In the genomic region with DNA sequence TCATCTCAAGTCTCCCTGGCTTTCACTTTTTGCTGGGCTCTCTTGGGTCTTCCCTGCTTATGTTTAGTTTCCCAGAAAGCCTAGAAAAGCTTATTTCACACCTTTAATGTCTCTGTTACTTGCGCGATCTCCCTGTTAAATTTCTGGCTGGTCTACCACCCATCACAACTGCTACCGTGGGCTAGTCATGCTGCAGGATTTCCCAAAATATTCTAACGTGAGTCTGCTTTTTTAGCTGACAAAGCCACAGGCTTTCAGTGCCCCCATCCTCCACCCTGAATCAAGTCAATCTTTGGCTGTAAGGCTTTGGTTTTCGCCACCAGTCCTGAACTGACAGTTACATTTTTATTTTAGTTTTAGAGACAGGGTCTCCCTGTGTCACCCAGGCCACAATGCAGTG, we compare ENCODE assay signal across 25 cellular contexts.
DNase-seq lines count a peak whose midpoint lies in the region; ATAC-seq and TF ChIP-seq lines count a peak whose summit lies in the region.
"Had no signal": no experiment of that assay in that cellular context is flagged by ENCODE, and none has a peak within 500 bp of the region (broad histone marks: within the 10 kb centered on the region; RNA-seq: fewer than 3 reads in every experiment).

No MANE protein-coding gene starts in this region.

- H3K9me3 Mint-ChIP-seq in stimulated activated naive CD8-positive, alpha-beta T cell treated with anti-CD3 and anti-CD28 coated beads, Interleukin-15, Interleukin-2, amounts not matched to agents 100 ng/mL and 50 ng/mL, for 24 hours = peaks cover 5% of the 10 kb centered on the region
- H3K9me3 Mint-ChIP-seq in activated CD8-positive, alpha-beta T cell treated with anti-CD3 and anti-CD28 coated beads for 36 hours = peaks cover 8% of the 10 kb centered on the region

- H3K27me3 Mint-ChIP-seq in stimulated activated naive CD8-positive, alpha-beta T cell treated with anti-CD3 and anti-CD28 coated beads, Interleukin-15, Interleukin-2, amounts not matched to agents 100 ng/mL and 50 ng/mL, for 24 hours = no peaks in the 10 kb centered on the region
- H3K27me3 Mint-ChIP-seq in activated CD8-positive, alpha-beta T cell treated with anti-CD3 and anti-CD28 coated beads for 36 hours = no peaks in the 10 kb centered on the region
- H3K27me3 Mint-ChIP-seq: CD4-positive, alpha-beta memory T cell had no signal

- H3K36me3 Mint-ChIP-seq in stimulated activated naive CD8-positive, alpha-beta T cell treated with anti-CD3 and anti-CD28 coated beads, Interleukin-15, Interleukin-2, amounts not matched to agents 100 ng/mL and 50 ng/mL, for 24 hours (ENCODE audit: low read depth) = peaks cover 55% of the 10 kb centered on the region
- H3K36me3 Mint-ChIP-seq in activated CD8-positive, alpha-beta T cell treated with anti-CD3 and anti-CD28 coated beads for 36 hours (ENCODE audit: low read depth) = peaks cover 34% of the 10 kb centered on the region

- intact Hi-C loops in activated CD8-positive, alpha-beta T cell treated with anti-CD3 and anti-CD28 coated beads for 36 hours (cut with micrococcal nuclease) = no loop called here

- H3K4me1 ChIP-seq in mesenchymal stem cell (ENCODE audit: control insufficient read depth, insufficient read depth, low read depth, low read length) = peaks cover 3% of the 10 kb centered on the region
- H3K4me1 ChIP-seq: A549, Caco-2, SJSA1 had no signal

- H4K91ac ChIP-seq in mesenchymal stem cell (ENCODE audit: low read length) = no peak overlapping the region

- POLR2A ChIA-PET in activated CD8-positive, alpha-beta T cell treated with anti-CD3 and anti-CD28 coated beads for 36 hours (lab: Charles Lee) = interaction anchor here (0.5 to 0.9 kb wide), 2 partner anchors 27 to 42 kb away, joined by 3 to 4 read pairs; no protein-coding TSS in a partner anchor

- H3K4me1 Mint-ChIP-seq in stimulated activated naive CD8-positive, alpha-beta T cell treated with anti-CD3 and anti-CD28 coated beads, Interleukin-15, Interleukin-2, amounts not matched to agents 100 ng/mL and 50 ng/mL, for 24 hours (ENCODE audit: low read depth) = peaks cover 65% of the 10 kb centered on the region
- H3K4me1 Mint-ChIP-seq in activated CD8-positive, alpha-beta T cell treated with anti-CD3 and anti-CD28 coated beads for 36 hours (ENCODE audit: low read depth) = peaks cover 50% of the 10 kb centered on the region

- H3K36me3 ChIP-seq in mesenchymal stem cell (ENCODE audit: control insufficient read depth in 1 of 2, insufficient read depth in 2 of 2, low read depth in 1 of 2, low read length in 2 of 2) = peaks cover 0 to 10% of the 10 kb centered on the region in 2 experiments
- H3K36me3 ChIP-seq: SJSA1 had no signal

- H3K4ac ChIP-seq in mesenchymal stem cell (ENCODE audit: low read depth in 1 of 2, low read length in 2 of 2) = no peak overlapping the region

- 97% methylated on average over 5 of the region's 5 CpGs for WGBS in mesenchymal stem cell

- ATAC-seq in stimulated activated naive CD8-positive, alpha-beta T cell treated with anti-CD3 and anti-CD28 coated beads, Interleukin-15, Interleukin-2, amounts not matched to agents 100 U/mL and 50 U/mL, for 24 hours = no peak
- ATAC-seq in activated CD8-positive, alpha-beta T cell treated with anti-CD3 and anti-CD28 coated beads for 36 hours = no peak
- ATAC-seq in SK-N-SH treated with all-trans-retinoic acid at 6 μM for 48 hours = no peak
- ATAC-seq in GM21360 (IDR thresholded peaks at IDR 0.05; ENCODE audit: unreplicated experiment) = no peak
- ATAC-seq: A549, GM12878, GM23338 had no signal

- no peak overlapping the region for H3K18ac ChIP-seq in mesenchymal stem cell (ENCODE audit: low read depth in 1 of 2, low read length in 2 of 2)

- H3K27ac ChIP-seq in mesenchymal stem cell (ENCODE audit: low read length, poor library complexity, severe bottlenecking) = no peak overlapping the region
- H3K27ac ChIP-seq: A549, SJSA1 had no signal

- H2BK5ac ChIP-seq in mesenchymal stem cell (ENCODE audit: low read depth, low read length, poor library complexity, severe bottlenecking) = no peak overlapping the region

- H2BK12ac ChIP-seq in mesenchymal stem cell (ENCODE audit: low read length in 2 of 2) = peak overlapping the region in 1 of 2 experiments; percentile 77

- CTCF ChIA-PET in activated CD8-positive, alpha-beta T cell treated with anti-CD3 and anti-CD28 coated beads for 36 hours (lab: Charles Lee) = interaction anchor here (0.9 to 1.3 kb wide), 2 partner anchors 10 to 17 kb away, joined by 3 read pairs; no protein-coding TSS in a partner anchor

- H2BK15ac ChIP-seq in mesenchymal stem cell (ENCODE audit: low read depth, poor library complexity, severe bottlenecking) = peak overlapping the region; percentile 28

- H2AK5ac ChIP-seq in mesenchymal stem cell (ENCODE audit: low read length, severe bottlenecking) = no peak overlapping the region

- TF ChIP-seq CTCF in activated CD8-positive, alpha-beta T cell treated with anti-CD3 and anti-CD28 coated beads for 36 hours (IDR thresholded peaks at IDR 0.05) = no peak

- H3K9ac ChIP-seq in mesenchymal stem cell (ENCODE audit: low read length) = no peak overlapping the region

- H3K9me3 ChIP-seq in mesenchymal stem cell (ENCODE audit: control insufficient read depth, low read length) = peaks cover 5% of the 10 kb centered on the region
- H3K9me3 ChIP-seq: A549, Caco-2, SJSA1 had no signal

- H3K4me3 ChIP-seq in mesenchymal stem cell (ENCODE audit: insufficient read depth in 1 of 2, low read depth in 1 of 2, low read length in 2 of 2) = no peak overlapping the region
- H3K4me3 ChIP-seq: A549, GM12878, GM23338, SJSA1 had no signal

- no peak for DNase-seq in stimulated activated naive CD8-positive, alpha-beta T cell treated with anti-CD3 and anti-CD28 coated beads, Interleukin-15, Interleukin-2, amounts not matched to agents 100 U/mL and 50 U/mL, for 24 hours
- no peak for DNase-seq in activated CD8-positive, alpha-beta T cell treated with anti-CD3 and anti-CD28 coated beads for 36 hours
- no peak for DNase-seq in mesenchymal stem cell
- no peak for DNase-seq in NK-92 treated with Interleukin-12 subunit alpha and Interleukin-12 subunit beta, amount 100 ng/mL, for 24 hours (lab: John Stamatoyannopoulos, UW)
- DNase-seq: AML-193; C1 segment of cervical spinal cord; Caco-2; CD4-positive, alpha-beta memory T cell; H9; KBM-7; MM.1S; NCI-H1092 treated with DMSO at 0.1 percent for 48 hours; NCI-H2029 treated with DMSO at 0.1 percent for 48 hours; NCI-H446 treated with DMSO at 0.1 percent for 48 hours; NCI-H526; NCI-H82; Right ventricle myocardium superior; RPMI8226 had no signal

- no peak overlapping the region for H3K23ac ChIP-seq in mesenchymal stem cell (ENCODE audit: low read length in 2 of 2)

- peak overlapping the region; percentile 68 for H3K27ac Mint-ChIP-seq in stimulated activated naive CD8-positive, alpha-beta T cell treated with anti-CD3 and anti-CD28 coated beads, Interleukin-15, Interleukin-2, amounts not matched to agents 100 ng/mL and 50 ng/mL, for 24 hours
- H3K27ac Mint-ChIP-seq in activated CD8-positive, alpha-beta T cell treated with anti-CD3 and anti-CD28 coated beads for 36 hours = peak overlapping the region; percentile 28
- H3K27ac Mint-ChIP-seq: CD4-positive, alpha-beta memory T cell; GM23338; H9 had no signal

- no peak overlapping the region for H3K4me3 Mint-ChIP-seq in stimulated activated naive CD8-positive, alpha-beta T cell treated with anti-CD3 and anti-CD28 coated beads, Interleukin-15, Interleukin-2, amounts not matched to agents 100 ng/mL and 50 ng/mL, for 24 hours
- H3K4me3 Mint-ChIP-seq in activated CD8-positive, alpha-beta T cell treated with anti-CD3 and anti-CD28 coated beads for 36 hours = no peak overlapping the region
- H3K4me3 Mint-ChIP-seq: CD4-positive, alpha-beta memory T cell; GM23338; H9 had no signal

- no peak overlapping the region for H3K14ac ChIP-seq in mesenchymal stem cell (ENCODE audit: low read length in 2 of 2)

- H4K8ac ChIP-seq in mesenchymal stem cell (ENCODE audit: low read length) = no peak overlapping the region

- H3K27me3 ChIP-seq in mesenchymal stem cell (ENCODE audit: control insufficient read depth in 1 of 2, insufficient read depth in 1 of 2, low read length in 2 of 2) = no peaks in the 10 kb centered on the region
- H3K27me3 ChIP-seq: SJSA1 had no signal

- no peak overlapping the region for H2AFZ ChIP-seq in mesenchymal stem cell (ENCODE audit: low read depth, low read length)
- H2AFZ ChIP-seq: GM23338 had no signal

- H3K4me2 ChIP-seq in mesenchymal stem cell (ENCODE audit: low read length, poor library complexity, severe bottlenecking) = no peak overlapping the region
- H3K4me2 ChIP-seq: A549, GM23338 had no signal

- no peak overlapping the region for H2BK120ac ChIP-seq in mesenchymal stem cell (ENCODE audit: low read depth, low read length)

- H3K79me1 ChIP-seq in mesenchymal stem cell (replicated peaks; ENCODE audit: low read length, poor library complexity, severe bottlenecking) = peaks cover 3% of the 10 kb centered on the region

TF ChIP-seq in SK-N-SH treated with all-trans-retinoic acid at 6 μM for 48 hours, 23 proteins besides CTCF, POLR2A, EP300 and RAD21:
- TF ChIP-seq ARNTL (CRISPR knock-in tag; IDR thresholded peaks at IDR 0.05; ENCODE audit: borderline replicate concordance, low read depth) = no peak
